Comparison of ENCODE assay signal across 8 cellular contexts in the genomic region with DNA sequence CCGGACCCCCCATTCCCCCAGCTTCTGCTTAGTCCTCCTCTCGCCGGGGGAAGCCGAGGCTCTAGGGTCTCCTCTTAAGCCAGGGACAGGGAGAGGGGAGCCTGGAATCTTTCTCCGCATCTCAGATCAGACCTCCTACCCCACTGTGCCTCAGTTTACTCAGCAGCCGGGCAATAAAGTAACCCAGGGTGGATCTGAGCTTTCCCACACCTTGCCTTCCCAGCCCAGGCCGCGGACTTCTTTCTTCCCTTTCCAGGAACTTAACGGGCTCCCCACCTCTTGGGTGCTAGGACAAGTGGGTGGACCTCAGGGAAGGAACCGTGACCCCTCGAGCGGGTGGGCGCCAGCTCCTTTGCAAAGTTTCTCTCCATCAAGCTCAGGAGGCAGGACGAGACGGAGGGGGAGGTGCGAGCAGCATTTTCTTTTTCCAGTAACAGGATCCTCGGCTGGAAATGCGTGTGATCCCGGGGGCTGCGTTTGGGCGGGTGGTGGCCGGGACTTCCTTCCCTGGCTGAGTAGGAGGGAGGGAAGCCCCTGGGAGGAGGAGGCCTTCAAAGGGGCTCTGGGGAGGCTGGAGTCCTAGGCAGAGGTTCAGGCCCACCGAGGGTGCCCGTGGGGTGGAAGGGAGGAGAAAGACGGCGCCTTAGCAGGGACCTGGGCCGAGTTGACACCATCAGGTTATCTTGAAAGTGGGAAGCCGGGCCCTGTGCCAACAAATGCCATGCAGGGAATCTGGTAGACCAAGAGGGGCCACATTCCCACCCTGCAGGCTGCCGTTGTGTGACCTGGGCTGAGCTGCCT. TPM values are rescaled to one million over a fixed set of nuclear protein-coding genes. Genes with fewer than 3 reads are reported as not detected.
A peak's percentile ranks its signal among the peaks of the same experiment; 100 is the strongest.
DNase-seq lines count a peak whose midpoint lies in the region; ATAC-seq and TF ChIP-seq lines count a peak whose summit lies in the region.

No MANE protein-coding gene starts in this region.

- no peak for TF ChIP-seq EP300 in transverse colon (IDR thresholded peaks at IDR 0.05; ENCODE audit: low read depth)

- H3K36me3 ChIP-seq in lung (ENCODE audit: control insufficient read depth in 2 of 2, insufficient read depth in 2 of 2, low read length in 2 of 2) (no peaks in the 10 kb centered on the region), transverse colon (no peaks in the 10 kb centered on the region)

- H3K27me3 ChIP-seq in lung (ENCODE audit: control insufficient read depth, insufficient read depth), result no peaks in the 10 kb centered on the region
- peaks cover 6% of the 10 kb centered on the region for H3K27me3 ChIP-seq in transverse colon

- H3K4me1 Mint-ChIP-seq in activated CD8-positive, alpha-beta T cell treated with anti-CD3 and anti-CD28 coated beads for 36 hours (ENCODE audit: low read depth), result peaks cover 16% of the 10 kb centered on the region
- peaks cover 7% of the 10 kb centered on the region for H3K4me1 Mint-ChIP-seq in activated CD8-positive, alpha-beta T cell treated with anti-CD3 and anti-CD28 coated beads, Interleukin-2, amount 10 ng/mL, durations not matched to agents 7 days and 5 days (ENCODE audit: low read depth)

- in situ Hi-C loops in transverse colon (cut with MboI; ENCODE audit: low pct_ligation_motif_present in 1 of 4, low pct_unique_long_range_greater_than_20kb in 1 of 4, low sequenced_read_pairs in 3 of 4), result no loop called here

- intact Hi-C loops in activated CD8-positive, alpha-beta T cell treated with anti-CD3 and anti-CD28 coated beads for 36 hours (cut with micrococcal nuclease), result no loop called here
- intact Hi-C loops in transverse colon (cut with DNase I; ENCODE audit: low total_unique reads), result no loop called here

- TF ChIP-seq CTCF in activated CD8-positive, alpha-beta T cell treated with anti-CD3 and anti-CD28 coated beads for 36 hours (IDR thresholded peaks at IDR 0.05), result no peak
- TF ChIP-seq CTCF in cardiac fibroblast (IDR thresholded peaks at IDR 0.05; ENCODE audit: low read depth, low read length), result no peak
- TF ChIP-seq CTCF in lung (IDR thresholded peaks at IDR 0.05; ENCODE audit: control extremely low read depth, extremely low read depth), result no peak
- TF ChIP-seq CTCF in transverse colon (IDR thresholded peaks at IDR 0.05), result no peak

- TF ChIP-seq POLR2A in transverse colon (IDR thresholded peaks at IDR 0.05), result no peak

- CTCF ChIA-PET in activated CD8-positive, alpha-beta T cell treated with anti-CD3 and anti-CD28 coated beads for 36 hours (lab: Charles Lee), result interaction anchor here (1.0 kb wide), 2 partner anchors 102 to 106 kb away, joined by 3 to 4 read pairs; no protein-coding TSS in a partner anchor
- CTCF ChIA-PET in activated CD8-positive, alpha-beta T cell treated with anti-CD3 and anti-CD28 coated beads, Interleukin-2, amount 10 ng/mL, durations not matched to agents 7 days and 5 days (lab: Charles Lee), result interaction anchor here (1.2 to 1.4 kb wide), 2 partner anchors 32 to 35 kb away, joined by 3 to 4 read pairs; no protein-coding TSS in a partner anchor

- H3K36me3 Mint-ChIP-seq in activated CD8-positive, alpha-beta T cell treated with anti-CD3 and anti-CD28 coated beads for 36 hours (ENCODE audit: low read depth), result no peaks in the 10 kb centered on the region
- H3K36me3 Mint-ChIP-seq in activated CD8-positive, alpha-beta T cell treated with anti-CD3 and anti-CD28 coated beads, Interleukin-2, amount 10 ng/mL, durations not matched to agents 7 days and 5 days (ENCODE audit: low read depth), result no peaks in the 10 kb centered on the region

- H3K4me1 ChIP-seq in lung (ENCODE audit: control insufficient read depth in 2 of 2, insufficient read depth in 2 of 2, low read length in 2 of 2) (peaks cover 0 to 20% of the 10 kb centered on the region in 2 donors), transverse colon (peaks cover 15 to 53% (median 41%) of the 10 kb centered on the region in 4 donors)

- ATAC-seq in activated CD8-positive, alpha-beta T cell treated with anti-CD3 and anti-CD28 coated beads for 36 hours, result no peak
- no peak for ATAC-seq in activated CD8-positive, alpha-beta T cell treated with anti-CD3 and anti-CD28 coated beads, Interleukin-2, amount 10 ng/mL, durations not matched to agents 7 days and 5 days
- ATAC-seq in lung (ENCODE audit: insufficient read depth, low FRiP score), result no peak
- ATAC-seq in GM19023 (IDR thresholded peaks at IDR 0.05; ENCODE audit: unreplicated experiment), result no peak
- ATAC-seq in HG03159 (IDR thresholded peaks at IDR 0.05; ENCODE audit: unreplicated experiment), result no peak

- H3K4me3 Mint-ChIP-seq in activated CD8-positive, alpha-beta T cell treated with anti-CD3 and anti-CD28 coated beads for 36 hours, result peak overlapping the region; percentile 12
- H3K4me3 Mint-ChIP-seq in activated CD8-positive, alpha-beta T cell treated with anti-CD3 and anti-CD28 coated beads, Interleukin-2, amount 10 ng/mL, durations not matched to agents 7 days and 5 days, result no peak overlapping the region

- peak overlapping the region; percentile 28 to 49 for H3K4me3 ChIP-seq in cardiac fibroblast (replicated peaks in 1 of 2; ENCODE audit: low read depth in 2 of 2, low read length in 2 of 2)
- peak overlapping the region; percentile 44 for H3K4me3 ChIP-seq in lung
- H3K4me3 ChIP-seq in transverse colon, result peak overlapping the region; percentile 42 to 88 (median 68)

- H3K27ac Mint-ChIP-seq in activated CD8-positive, alpha-beta T cell treated with anti-CD3 and anti-CD28 coated beads for 36 hours, result no peak overlapping the region
- H3K27ac Mint-ChIP-seq in activated CD8-positive, alpha-beta T cell treated with anti-CD3 and anti-CD28 coated beads, Interleukin-2, amount 10 ng/mL, durations not matched to agents 7 days and 5 days, result no peak overlapping the region

- DNase-seq in activated CD8-positive, alpha-beta T cell treated with anti-CD3 and anti-CD28 coated beads for 36 hours, result no peak
- no peak for DNase-seq in activated CD8-positive, alpha-beta T cell treated with anti-CD3 and anti-CD28 coated beads, Interleukin-2, amount 10 ng/mL, durations not matched to agents 7 days and 5 days
- DNase-seq in cardiac fibroblast (ENCODE audit: low read depth in 2 of 2) (no peak), lung (ENCODE audit: low spot score) (no peak), transverse colon (peak; percentile 51), NCI-H1048 (lab: John Stamatoyannopoulos, UW) (no peak)

- 2 to 4% methylated on average over 29 of the region's 29 CpGs for WGBS in lung, 2 donors
- WGBS in transverse colon (ENCODE audit: low coverage in 1 of 2), 2 donors, result 4% methylated on average over 28 of the region's 29 CpGs; no CpG with 5 or more reads in 1 of the 2 donors

- H3K9me3 ChIP-seq in lung (ENCODE audit: control insufficient read depth in 2 of 2, insufficient read depth in 1 of 2, low read length in 1 of 2) (no peaks in the 10 kb centered on the region), transverse colon (no peaks in the 10 kb centered on the region)

- POLR2A ChIA-PET in activated CD8-positive, alpha-beta T cell treated with anti-CD3 and anti-CD28 coated beads for 36 hours (lab: Charles Lee), result interaction anchor here (0.6 to 1.2 kb wide), 2 partner anchors 9 to 24 kb away, joined by 3 read pairs; no protein-coding TSS in a partner anchor
- POLR2A ChIA-PET in activated CD8-positive, alpha-beta T cell treated with anti-CD3 and anti-CD28 coated beads, Interleukin-2, amount 10 ng/mL, durations not matched to agents 7 days and 5 days (lab: Charles Lee), result no interaction called here

- H3K27me3 Mint-ChIP-seq in activated CD8-positive, alpha-beta T cell treated with anti-CD3 and anti-CD28 coated beads for 36 hours, result peaks cover 57% of the 10 kb centered on the region
- H3K27me3 Mint-ChIP-seq in activated CD8-positive, alpha-beta T cell treated with anti-CD3 and anti-CD28 coated beads, Interleukin-2, amount 10 ng/mL, durations not matched to agents 7 days and 5 days (ENCODE audit: low read depth), result peaks cover 52% of the 10 kb centered on the region

- no peaks in the 10 kb centered on the region for H3K9me3 Mint-ChIP-seq in activated CD8-positive, alpha-beta T cell treated with anti-CD3 and anti-CD28 coated beads for 36 hours
- H3K9me3 Mint-ChIP-seq in activated CD8-positive, alpha-beta T cell treated with anti-CD3 and anti-CD28 coated beads, Interleukin-2, amount 10 ng/mL, durations not matched to agents 7 days and 5 days (ENCODE audit: insufficient read depth), result no peaks in the 10 kb centered on the region

- peak overlapping the region; percentile 60 to 68 for H3K27ac ChIP-seq in lung (ENCODE audit: low read depth in 1 of 2, low read length in 1 of 2)
- H3K27ac ChIP-seq in transverse colon, result peak overlapping the region; percentile 84 to 94 (median 90)

RNA-seq across cellular contexts. Expression of gene DAB2IP, which starts 0.8 kb away (rescaled TPM):
- total RNA-seq in activated CD8-positive, alpha-beta T cell treated with anti-CD3 and anti-CD28 coated beads for 36 hours, result 1 to 10 TPM in 1 of 2 experiments, under 1 TPM in 1; 0.54 to 1.5 TPM
- under 1 TPM; 0.08 to 0.13 TPM for total RNA-seq in activated CD8-positive, alpha-beta T cell treated with anti-CD3 and anti-CD28 coated beads, Interleukin-2, amount 10 ng/mL, durations not matched to agents 7 days and 5 days
- total RNA-seq in lung, result 10 to 100 TPM; 19.4 to 75.0 TPM
- 10 to 100 TPM; 25.2 to 32.3 TPM for polyA plus RNA-seq in lung
- total RNA-seq in transverse colon, result 100 to 1,000 TPM in 1 of 4 donors, 10 to 100 TPM in 3; 84.2 to 159 (median 90.7) TPM

Comparison
In these comparisons a context has a peak if more than half of its experiments do, and no peak if none do; other contexts are left out.
1. RNA of gene DAB2IP, which starts 0.8 kb away (total RNA-seq): 84.2 to 159 TPM in transverse colon and 19.4 to 75.0 TPM in lung; 0.54 to 1.5 TPM in activated CD8-positive, alpha-beta T cell treated with anti-CD3 and anti-CD28 coated beads for 36 hours and 0.08 to 0.13 TPM in activated CD8-positive, alpha-beta T cell treated with anti-CD3 and anti-CD28 coated beads, Interleukin-2, amount 10 ng/mL, durations not matched to agents 7 days and 5 days; every median in the first group is over 4 times any median in the second.
2. Peak in every context shown above with its lines, with median percentiles within 50 percentile points of each other: H3K4me3 ChIP-seq.